In genomic region chr7:10734595-10734994, GRCh38 we compare ENCODE assay signal across 27 cellular contexts.
"Had no signal": no experiment of that assay in that cellular context is flagged by ENCODE, and none has a peak within 500 bp of the region (broad histone marks: within the 10 kb centered on the region; RNA-seq: fewer than 3 reads in every experiment).

No MANE protein-coding gene starts in this region.

- ATAC-seq: effector memory CD8-positive, alpha-beta T cell; esophagus mucosa; foreskin keratinocyte; gastrocnemius medialis; gastroesophageal sphincter; heart left ventricle; heart right ventricle had no signal

- H3K27me3 ChIP-seq: colonic mucosa, dorsolateral prefrontal cortex, esophagus muscularis mucosa, esophagus squamous epithelium, foreskin keratinocyte, gastrocnemius medialis, gastroesophageal sphincter, heart left ventricle, heart right ventricle, hepatocyte had no signal

- H3K79me2 ChIP-seq: hepatocyte had no signal

- H2AFZ ChIP-seq: hepatocyte had no signal

- H3K36me3 ChIP-seq: colonic mucosa, esophagus muscularis mucosa, esophagus squamous epithelium, gastrocnemius medialis, gastroesophageal sphincter, heart left ventricle, heart right ventricle had no signal

- FAIRE-seq: endometrium, endothelial cell of umbilical vein, frontal cortex had no signal

- DNase-seq: colonic mucosa; cortex of kidney; dermis blood vessel endothelial cell; dorsolateral prefrontal cortex; effector CD4-positive, alpha-beta T cell; effector CD8-positive, alpha-beta T cell; effector memory CD4-positive, alpha-beta T cell; effector memory CD8-positive, alpha-beta T cell; endodermal cell; esophagus squamous epithelium; foreskin fibroblast; foreskin keratinocyte; foreskin melanocyte; gastrocnemius medialis; glutamatergic neuron; heart left ventricle; heart right ventricle; hippocampal formation had no signal

- H3K9me3 ChIP-seq: colonic mucosa, esophagus muscularis mucosa, esophagus squamous epithelium, gastrocnemius medialis, gastroesophageal sphincter had no signal

- H3K4me3 ChIP-seq: colonic mucosa, coronary artery, dorsolateral prefrontal cortex, esophagus muscularis mucosa, esophagus squamous epithelium, gastrocnemius medialis, gastroesophageal sphincter, heart left ventricle, heart right ventricle, hepatocyte had no signal

- H3K4me1 ChIP-seq: colonic mucosa, esophagus muscularis mucosa, esophagus squamous epithelium, foreskin keratinocyte, gastrocnemius medialis, gastroesophageal sphincter, heart left ventricle, heart right ventricle had no signal

- H3K27ac ChIP-seq: colonic mucosa, coronary artery, dorsolateral prefrontal cortex, epithelial cell of prostate, esophagus muscularis mucosa, esophagus squamous epithelium, foreskin keratinocyte, gastrocnemius medialis, gastroesophageal sphincter, heart left ventricle, heart right ventricle, hepatocyte had no signal

- H3K4me2 ChIP-seq: hepatocyte had no signal
